In genomic region chr9:38621434-38622082, GRCh38 we compare ENCODE assay signal across 8 cellular contexts. TPM values are rescaled to one million over a fixed set of nuclear protein-coding genes. Genes with fewer than 3 reads are reported as not detected.
DNase-seq lines count a peak whose midpoint lies in the region.

No MANE protein-coding gene starts in this region.

- peaks cover 2 to 7% of the 10 kb centered on the region in 2 donors for H3K27me3 Mint-ChIP-seq in CD4-positive, alpha-beta memory T cell

- peaks cover 3% of the 10 kb centered on the region for H3K27me3 ChIP-seq in CD4-positive, alpha-beta memory T cell (ENCODE audit: insufficient read depth, low read length)
- H3K27me3 ChIP-seq in H7 (ENCODE audit: control insufficient read depth, insufficient read depth, low read length) (peaks cover 31% of the 10 kb centered on the region), NT2/D1 (ENCODE audit: insufficient read depth, insufficient read length) (peaks cover 26% of the 10 kb centered on the region)

- intact Hi-C loops in CD4-positive, alpha-beta memory T cell (cut with micrococcal nuclease) = loop anchor here (2.0 kb wide), 2 partner anchors 21 to 51 kb away; no protein-coding TSS in a partner anchor

- H3K36me3 ChIP-seq in CD4-positive, alpha-beta memory T cell (ENCODE audit: insufficient read depth, low read length) = no peaks in the 10 kb centered on the region
- H3K36me3 ChIP-seq in H7 (replicated peaks; ENCODE audit: control insufficient read depth, insufficient read depth, low read length) (no peaks in the 10 kb centered on the region), NT2/D1 (ENCODE audit: insufficient read depth, insufficient read length, low read length) (no peaks in the 10 kb centered on the region)

- H3K9me3 Mint-ChIP-seq in CD4-positive, alpha-beta memory T cell = peaks cover 0 to 15% (median 2%) of the 10 kb centered on the region in 8 donors

- CTCF ChIA-PET in CD4-positive, alpha-beta memory T cell (lab: Charles Lee; ENCODE audit: partially characterized antibody) = interaction anchor here (1.0 to 1.9 kb wide), 8 partner anchors 9 to 205 kb away, joined by 3 to 7 read pairs (median 4); no protein-coding TSS in a partner anchor

- peak overlapping the region; percentile 89 for H3K9ac ChIP-seq in NT2/D1 (ENCODE audit: insufficient read length, low read depth)

- peak overlapping the region; percentile 50 for H3K27ac ChIP-seq in CD4-positive, alpha-beta memory T cell (ENCODE audit: low read depth, low read length)

- POLR2A ChIA-PET in CD4-positive, alpha-beta memory T cell (lab: Charles Lee; ENCODE audit: partially characterized antibody) = no interaction called here

- peaks cover 0 to 4% of the 10 kb centered on the region in 2 donors for H3K36me3 Mint-ChIP-seq in CD4-positive, alpha-beta memory T cell

- H3K4me3 Mint-ChIP-seq in CD4-positive, alpha-beta memory T cell = peak overlapping the region; percentile 75 to 92 (median 90)

- peak overlapping the region in 4 of 7 donors; percentile 36 to 91 (median 69) for H3K27ac Mint-ChIP-seq in CD4-positive, alpha-beta memory T cell

- H3K4me1 ChIP-seq in CD4-positive, alpha-beta memory T cell (ENCODE audit: insufficient read depth, low read length) = peaks cover 13% of the 10 kb centered on the region
- H3K4me1 ChIP-seq in NT2/D1 (ENCODE audit: insufficient read depth, insufficient read length) = peaks cover 3% of the 10 kb centered on the region

- H3K4me3 ChIP-seq in CD4-positive, alpha-beta memory T cell (ENCODE audit: low read length in 2 of 2) = peak overlapping the region; percentile 36 to 77
- peak overlapping the region; percentile 60 for H3K4me3 ChIP-seq in H7 (ENCODE audit: insufficient read depth, low read depth, low read length)
- peak overlapping the region; percentile 78 for H3K4me3 ChIP-seq in NT2/D1 (ENCODE audit: insufficient read length, low read depth)
- peak overlapping the region; percentile 78 for H3K4me3 ChIP-seq in iPS-18c (ENCODE audit: insufficient read depth, low read depth, low read length)

- peak; percentile 52 to 66 (median 53) for DNase-seq in CD4-positive, alpha-beta memory T cell
- DNase-seq in H7 = peak; percentile 65
- no peak for DNase-seq in NT2/D1 (ENCODE audit: low read depth, low spot score)
- peak; percentile 56 for DNase-seq in activated naive CD4-positive, alpha-beta T cell treated with anti-CD3 and anti-CD28 coated beads, Interleukin-2, amount 50 U/mL, for 16 hours
- peak; percentile 14 to 27 for DNase-seq in stimulated activated CD4-positive, alpha-beta T cell treated with anti-CD3 and anti-CD28 coated beads, Interleukin-15, amount 100 ng/mL, for 1 hour (ENCODE audit: low read depth in 1 of 2, low spot score in 1 of 2)
- DNase-seq in SIG-M5 (lab: John Stamatoyannopoulos, UW) = no peak
- no peak for DNase-seq in DMS114 treated with DMSO at 0.1 percent for 48 hours (lab: John Stamatoyannopoulos, UW; ENCODE audit: unreplicated experiment)

- H3K9me3 ChIP-seq in CD4-positive, alpha-beta memory T cell (ENCODE audit: control insufficient read depth in 1 of 2, low read length in 2 of 2) = no peaks in the 10 kb centered on the region
- H3K9me3 ChIP-seq in NT2/D1 (ENCODE audit: insufficient read depth, low read length) (peaks cover 22% of the 10 kb centered on the region), iPS-18c (ENCODE audit: control insufficient read depth, insufficient read depth, low read length) (no peaks in the 10 kb centered on the region)

- peaks cover 9 to 20% (median 15%) of the 10 kb centered on the region in 4 donors for H3K4me1 Mint-ChIP-seq in CD4-positive, alpha-beta memory T cell

RNA-seq across cellular contexts. Expression of gene ANKRD18A, which starts 1.2 kb away (rescaled TPM):
- 10 to 100 TPM in 1 of 2 experiments, 1 to 10 TPM in 1; 9.7 to 14.3 TPM for total RNA-seq in CD4-positive, alpha-beta memory T cell
- polyA plus RNA-seq in CD4-positive, alpha-beta memory T cell = 1 to 10 TPM in 1 of 2 donors, under 1 TPM in 1; 0.15 to 2.2 TPM
- 0.35 and 1.2 TPM in 2 replicates for total RNA-seq in H7 (2014; rRNA removed; shearing (Covaris generic))

Comparison
In these comparisons a context has a peak if more than half of its experiments do, and no peak if none do; other contexts are left out.
1. DNase-seq: peak in CD4-positive, alpha-beta memory T cell (5 of 5), H7 (single experiment), activated naive CD4-positive, alpha-beta T cell treated with anti-CD3 and anti-CD28 coated beads, Interleukin-2, amount 50 U/mL, for 16 hours (single experiment) and stimulated activated CD4-positive, alpha-beta T cell treated with anti-CD3 and anti-CD28 coated beads, Interleukin-15, amount 100 ng/mL, for 1 hour (2 of 2); none in NT2/D1 (single experiment), SIG-M5 (single experiment) and DMS114 treated with DMSO at 0.1 percent for 48 hours (single experiment).
2. Peak in every context shown above with its lines, with median percentiles within 50 percentile points of each other: H3K4me3 ChIP-seq.